ENCODE assay signal across 8 cellular contexts in genomic region chr3:33798113-33798417, GRCh38. TPM values are rescaled to one million over a fixed set of nuclear protein-coding genes. Genes with fewer than 3 reads are reported as not detected.
DNase-seq lines count a peak whose midpoint lies in the region; ATAC-seq and TF ChIP-seq lines count a peak whose summit lies in the region.

No MANE protein-coding gene starts in this region.

- CTCF ChIA-PET in activated CD8-positive, alpha-beta memory T cell treated with anti-CD3 and anti-CD28 coated beads, Interleukin-2, amount 10 ng/mL, durations not matched to agents 7 days and 5 days (lab: Charles Lee): interaction anchor here (0.7 to 4.1 kb wide), 9 partner anchors 9 to 667 kb away, joined by 3 to 37 read pairs (median 5); no protein-coding TSS in a partner anchor
- CTCF ChIA-PET in activated CD8-positive, alpha-beta T cell treated with anti-CD3 and anti-CD28 coated beads, Interleukin-2, amount 10 ng/mL, durations not matched to agents 7 days and 5 days (lab: Charles Lee): interaction anchor here (1.1 to 7.4 kb wide), 8 partner anchors 9 to 86 kb away, joined by 3 to 60 read pairs (median 4); no protein-coding TSS in a partner anchor

- peak overlapping the region; percentile 95 for H3K4me3 ChIP-seq in iPS-15b (ENCODE audit: low read depth, low read length)
- H3K4me3 ChIP-seq in stomach: peak overlapping the region; percentile 72 to 95 (median 80)

- H3K4me1 Mint-ChIP-seq in activated CD8-positive, alpha-beta memory T cell treated with anti-CD3 and anti-CD28 coated beads, Interleukin-2, amount 10 ng/mL, durations not matched to agents 7 days and 5 days: peaks cover 50% of the 10 kb centered on the region
- peaks cover 50% of the 10 kb centered on the region for H3K4me1 Mint-ChIP-seq in activated CD8-positive, alpha-beta T cell treated with anti-CD3 and anti-CD28 coated beads, Interleukin-2, amount 10 ng/mL, durations not matched to agents 7 days and 5 days (ENCODE audit: low read depth)

- ATAC-seq in activated CD8-positive, alpha-beta memory T cell treated with anti-CD3 and anti-CD28 coated beads, Interleukin-2, amount 10 ng/mL, durations not matched to agents 7 days and 5 days: no peak
- ATAC-seq in HG03039 (IDR thresholded peaks at IDR 0.05; ENCODE audit: unreplicated experiment): peak; percentile 32
- ATAC-seq in activated CD8-positive, alpha-beta T cell treated with anti-CD3 and anti-CD28 coated beads, Interleukin-2, amount 10 ng/mL, durations not matched to agents 7 days and 5 days: peak; percentile 60

- TF ChIP-seq CTCF in stomach (IDR thresholded peaks at IDR 0.05): no peak

- TF ChIP-seq EP300 in stomach (IDR thresholded peaks at IDR 0.05): no peak

- H3K27ac Mint-ChIP-seq in activated CD8-positive, alpha-beta memory T cell treated with anti-CD3 and anti-CD28 coated beads, Interleukin-2, amount 10 ng/mL, durations not matched to agents 7 days and 5 days: peak overlapping the region; percentile 96
- H3K27ac Mint-ChIP-seq in activated CD8-positive, alpha-beta T cell treated with anti-CD3 and anti-CD28 coated beads, Interleukin-2, amount 10 ng/mL, durations not matched to agents 7 days and 5 days: peak overlapping the region; percentile 89

- H3K4me3 Mint-ChIP-seq in activated CD8-positive, alpha-beta memory T cell treated with anti-CD3 and anti-CD28 coated beads, Interleukin-2, amount 10 ng/mL, durations not matched to agents 7 days and 5 days: peak overlapping the region; percentile 94
- H3K4me3 Mint-ChIP-seq in activated CD8-positive, alpha-beta T cell treated with anti-CD3 and anti-CD28 coated beads, Interleukin-2, amount 10 ng/mL, durations not matched to agents 7 days and 5 days: peak overlapping the region; percentile 90

- POLR2A ChIA-PET in activated CD8-positive, alpha-beta T cell treated with anti-CD3 and anti-CD28 coated beads, Interleukin-2, amount 10 ng/mL, durations not matched to agents 7 days and 5 days (lab: Charles Lee): interaction anchor here (0.5 to 2.2 kb wide), 15 partner anchors 8 to 413 kb away, joined by 3 to 11 read pairs (median 4); partner anchors contain the start of gene UBP1

- H3K36me3 ChIP-seq in iPS-15b (ENCODE audit: control insufficient read depth, insufficient read depth, low read length) (no peaks in the 10 kb centered on the region), stomach (peaks cover 0 to 6% (median 2%) of the 10 kb centered on the region in 4 donors)

- DNase-seq in activated CD8-positive, alpha-beta memory T cell treated with anti-CD3 and anti-CD28 coated beads, Interleukin-2, amount 10 ng/mL, durations not matched to agents 7 days and 5 days: no peak
- no peak for DNase-seq in activated CD8-positive, alpha-beta memory T cell treated with anti-CD3 and anti-CD28 coated beads for 24 hours
- DNase-seq in activated CD8-positive, alpha-beta T cell treated with anti-CD3 and anti-CD28 coated beads, Interleukin-2, amount 10 ng/mL, durations not matched to agents 7 days and 5 days: no peak
- DNase-seq in stomach (no peak), A172 (ENCODE audit: low spot score) (no peak), T1000 (lab: John Stamatoyannopoulos, UW) (no peak)

- intact Hi-C loops in stomach (cut with DNase I; ENCODE audit: low total_unique reads): no loop called here

- H3K9me3 ChIP-seq in iPS-15b (ENCODE audit: control insufficient read depth, insufficient read depth, low read length) (no peaks in the 10 kb centered on the region), stomach (no peaks in the 10 kb centered on the region)

- H3K27me3 ChIP-seq in iPS-15b (ENCODE audit: control insufficient read depth, insufficient read depth, low read length) (no peaks in the 10 kb centered on the region), stomach (no peaks in the 10 kb centered on the region)

- H3K36me3 Mint-ChIP-seq in activated CD8-positive, alpha-beta memory T cell treated with anti-CD3 and anti-CD28 coated beads, Interleukin-2, amount 10 ng/mL, durations not matched to agents 7 days and 5 days: peaks cover 15% of the 10 kb centered on the region
- H3K36me3 Mint-ChIP-seq in activated CD8-positive, alpha-beta T cell treated with anti-CD3 and anti-CD28 coated beads, Interleukin-2, amount 10 ng/mL, durations not matched to agents 7 days and 5 days (ENCODE audit: low read depth): peaks cover 26% of the 10 kb centered on the region

- peak overlapping the region; percentile 95 to 99 (median 98) for H3K27ac ChIP-seq in stomach

- H3K4me1 ChIP-seq in iPS-15b (ENCODE audit: control insufficient read depth, insufficient read depth, low read length) (no peaks in the 10 kb centered on the region), stomach (peaks cover 37 to 54% (median 48%) of the 10 kb centered on the region in 4 donors)

- H3K9ac ChIP-seq in iPS-15b (ENCODE audit: low read depth, low read length): peak overlapping the region; percentile 67

- TF ChIP-seq POLR2A in stomach (IDR thresholded peaks at IDR 0.05): no peak

- peaks cover 4% of the 10 kb centered on the region for H3K27me3 Mint-ChIP-seq in activated CD8-positive, alpha-beta memory T cell treated with anti-CD3 and anti-CD28 coated beads, Interleukin-2, amount 10 ng/mL, durations not matched to agents 7 days and 5 days
- H3K27me3 Mint-ChIP-seq in activated CD8-positive, alpha-beta T cell treated with anti-CD3 and anti-CD28 coated beads, Interleukin-2, amount 10 ng/mL, durations not matched to agents 7 days and 5 days (ENCODE audit: low read depth): peaks cover 11% of the 10 kb centered on the region

- 0 to 1% (median 0%) methylated on average over 9 of the region's 9 CpGs for WGBS in stomach, 5 donors

- no peaks in the 10 kb centered on the region for H3K9me3 Mint-ChIP-seq in activated CD8-positive, alpha-beta memory T cell treated with anti-CD3 and anti-CD28 coated beads, Interleukin-2, amount 10 ng/mL, durations not matched to agents 7 days and 5 days (ENCODE audit: low read depth)
- no peaks in the 10 kb centered on the region for H3K9me3 Mint-ChIP-seq in activated CD8-positive, alpha-beta T cell treated with anti-CD3 and anti-CD28 coated beads, Interleukin-2, amount 10 ng/mL, durations not matched to agents 7 days and 5 days (ENCODE audit: insufficient read depth)

RNA-seq across cellular contexts. Expression of gene PDCD6IP, which starts 0.4 kb away (rescaled TPM):
- total RNA-seq in activated CD8-positive, alpha-beta memory T cell treated with anti-CD3 and anti-CD28 coated beads, Interleukin-2, amount 10 ng/mL, durations not matched to agents 7 days and 5 days: 100 to 1,000 TPM; 183 to 208 TPM
- 100 to 1,000 TPM; 166 to 175 TPM for total RNA-seq in activated CD8-positive, alpha-beta T cell treated with anti-CD3 and anti-CD28 coated beads, Interleukin-2, amount 10 ng/mL, durations not matched to agents 7 days and 5 days
- total RNA-seq in stomach: 100 to 1,000 TPM in 4 of 5 donors, 10 to 100 TPM in 1; 33.9 to 243 (median 102) TPM
- polyA plus RNA-seq in stomach: 10 to 100 TPM; 23.5 to 47.2 (median 32.4) TPM
- 132 and 156 TPM in 2 replicates for total RNA-seq in A172 (2014; rRNA removed; shearing (Covaris generic))
